1 cellular context compared by ENCODE assay signal in the genomic region with DNA sequence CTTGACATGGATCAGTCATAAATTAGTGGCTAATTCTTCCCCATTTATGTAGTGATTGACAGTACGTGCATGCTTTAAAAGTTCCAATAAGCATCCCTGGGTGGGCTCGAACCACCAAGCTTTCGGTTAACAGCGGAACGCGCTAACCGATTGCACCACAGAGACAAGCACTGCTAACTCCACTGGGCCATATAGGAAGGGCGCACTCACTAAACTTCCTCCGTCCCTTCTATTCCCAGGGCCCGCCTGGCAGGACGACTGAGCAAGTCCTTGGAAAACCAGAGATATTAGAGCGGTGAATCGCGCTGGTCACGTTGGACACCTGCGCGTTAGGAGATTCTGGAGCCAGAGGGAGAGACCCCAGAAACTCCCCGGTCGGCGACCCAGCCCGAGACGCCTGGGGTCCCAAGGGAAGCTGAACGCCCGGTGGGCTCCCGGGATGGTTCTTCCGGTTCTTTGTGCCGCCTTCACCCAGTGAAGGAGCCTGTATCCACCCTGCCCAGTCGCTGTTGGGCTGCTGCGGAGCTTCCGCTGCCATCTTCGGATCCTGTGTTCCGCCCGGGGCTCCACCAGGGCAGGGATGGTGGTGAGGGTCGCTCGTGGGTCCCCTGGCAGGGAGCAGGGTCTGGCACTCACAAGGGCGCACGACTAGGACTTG.
TF ChIP-seq lines count a peak whose summit lies in the region.

No MANE protein-coding gene starts in this region.

TF ChIP-seq in H1, 55 proteins besides CTCF, POLR2A, EP300 and RAD21:
- TF ChIP-seq KDM4A (IDR thresholded peaks at IDR 0.05; ENCODE audit: low read depth, low read length, severe bottlenecking): peak; percentile 37
- peak; percentile 82 for TF ChIP-seq TBP (IDR thresholded peaks at IDR 0.05; ENCODE audit: low read depth, low read length)
- TF ChIP-seq PHF8 (conservative IDR thresholded peaks at IDR 0.05; ENCODE audit: low read depth, low read length): 0 out of 2 replicates have a peak, but pooled peaks have one; percentile 19
